8 cellular contexts compared by ENCODE assay signal in the genomic region with DNA sequence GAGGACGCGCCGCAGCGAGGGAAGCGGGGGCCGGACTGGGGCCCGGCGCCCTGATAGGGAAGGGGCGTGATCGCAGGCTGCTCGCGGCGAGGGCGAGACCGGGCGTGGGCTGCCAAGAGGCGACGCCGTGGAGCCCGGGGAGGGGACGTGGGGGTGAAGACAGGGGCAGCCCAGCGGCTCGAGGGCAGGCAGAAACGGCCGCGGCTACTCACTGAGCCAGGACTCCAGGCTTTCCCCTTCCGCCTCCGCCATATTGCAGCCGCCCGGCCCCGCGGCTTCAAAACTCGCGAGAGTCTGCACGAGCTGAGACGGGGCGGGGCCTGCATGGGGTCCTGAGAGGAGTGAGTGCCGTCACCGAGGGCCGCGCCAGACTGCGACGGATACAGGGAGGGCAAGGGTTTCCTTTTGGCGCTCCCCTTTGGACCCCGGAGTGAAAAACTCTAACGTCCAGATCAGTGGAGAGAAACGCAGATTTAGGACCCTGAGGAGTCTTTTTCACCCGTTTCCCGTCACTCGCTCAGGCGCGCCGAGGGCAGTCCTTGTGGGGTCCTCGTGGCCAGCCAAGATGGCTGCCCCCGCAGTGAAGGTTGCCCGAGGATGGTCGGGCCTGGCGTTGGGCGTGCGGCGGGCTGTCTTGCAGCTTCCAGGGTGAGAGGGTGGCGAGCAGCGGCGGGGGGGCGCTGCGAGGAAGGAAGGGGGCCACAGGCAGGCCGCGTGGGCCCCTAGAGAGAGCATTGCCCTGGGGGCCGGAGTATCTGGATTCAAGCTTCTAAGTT. TPM values are rescaled to one million over a fixed set of nuclear protein-coding genes. Genes with fewer than 3 reads are reported as not detected.
DNase-seq lines count a peak whose midpoint lies in the region; ATAC-seq, FAIRE-seq and TF ChIP-seq lines count a peak whose summit lies in the region.

A gene with protein sequence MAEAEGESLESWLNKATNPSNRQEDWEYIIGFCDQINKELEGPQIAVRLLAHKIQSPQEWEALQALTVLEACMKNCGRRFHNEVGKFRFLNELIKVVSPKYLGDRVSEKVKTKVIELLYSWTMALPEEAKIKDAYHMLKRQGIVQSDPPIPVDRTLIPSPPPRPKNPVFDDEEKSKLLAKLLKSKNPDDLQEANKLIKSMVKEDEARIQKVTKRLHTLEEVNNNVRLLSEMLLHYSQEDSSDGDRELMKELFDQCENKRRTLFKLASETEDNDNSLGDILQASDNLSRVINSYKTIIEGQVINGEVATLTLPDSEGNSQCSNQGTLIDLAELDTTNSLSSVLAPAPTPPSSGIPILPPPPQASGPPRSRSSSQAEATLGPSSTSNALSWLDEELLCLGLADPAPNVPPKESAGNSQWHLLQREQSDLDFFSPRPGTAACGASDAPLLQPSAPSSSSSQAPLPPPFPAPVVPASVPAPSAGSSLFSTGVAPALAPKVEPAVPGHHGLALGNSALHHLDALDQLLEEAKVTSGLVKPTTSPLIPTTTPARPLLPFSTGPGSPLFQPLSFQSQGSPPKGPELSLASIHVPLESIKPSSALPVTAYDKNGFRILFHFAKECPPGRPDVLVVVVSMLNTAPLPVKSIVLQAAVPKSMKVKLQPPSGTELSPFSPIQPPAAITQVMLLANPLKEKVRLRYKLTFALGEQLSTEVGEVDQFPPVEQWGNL (minus strand): TSS at position 271 of the 776 bp plus-strand sequence. CDS start 19 bp downstream, at position 252.
A gene (plus strand): TSS at position 544 of the 776 bp plus-strand sequence. CDS start 22 bp downstream, at position 566.

- H3K79me2 ChIP-seq in H1 (ENCODE audit: control insufficient read depth in 1 of 2, insufficient read depth in 2 of 2, low read length in 2 of 2), result peaks cover 12 to 43% of the 10 kb centered on the region in 2 experiments

- H3K4me3 ChIP-seq in HUES48 (ENCODE audit: low read depth, low read length) (peak within 1 kb of the TSS; percentile 100), H1 (ENCODE audit: extremely low read depth in 1 of 4, insufficient read depth in 2 of 4, low read depth in 3 of 4, low read length in 4 of 4) (peak within 1 kb of the TSS; percentile 89 to 99 (median 94))

- no peaks in the 10 kb centered on the region for H3K27me3 ChIP-seq in HUES48 (ENCODE audit: control insufficient read depth, insufficient read depth, low read length)
- no peaks in the 10 kb centered on the region for H3K27me3 ChIP-seq in H1 (replicated peaks in 1 of 4; ENCODE audit: control insufficient read depth in 3 of 4, extremely low read depth in 1 of 4, insufficient read depth in 3 of 4, low read length in 3 of 4)

- peak within 1 kb of the TSS; percentile 95 for H3K18ac ChIP-seq in H1 (ENCODE audit: extremely low read depth, low read length)

- H4K8ac ChIP-seq in H1 (ENCODE audit: extremely low read depth, insufficient read depth, low read length), result peak within 1 kb of the TSS; percentile 99

- H3K9me3 ChIP-seq in HUES48 (ENCODE audit: control insufficient read depth, insufficient read depth, low read length) (no peaks in the 10 kb centered on the region), H1 (ENCODE audit: insufficient read depth in 2 of 2, low read depth in 1 of 2, low read length in 1 of 2) (no peaks in the 10 kb centered on the region)

- peak within 1 kb of the TSS; percentile 23 for H3K4ac ChIP-seq in H1 (replicated peaks; ENCODE audit: insufficient read length, low read depth, low read length)

- H3K27ac ChIP-seq in HUES48 (ENCODE audit: low read depth, low read length), result peak within 1 kb of the TSS; percentile 97
- peak within 1 kb of the TSS; percentile 99 for H3K27ac ChIP-seq in H1 (ENCODE audit: low read depth, low read length)

- ATAC-seq in GM21381 (IDR thresholded peaks at IDR 0.05; ENCODE audit: unreplicated experiment), result peak; percentile 93

- POLR2A ChIA-PET in H1 (lab: Charles Lee; ENCODE audit: partially characterized antibody), result interaction anchor here (0.8 to 4.7 kb wide), 41 partner anchors 9 to 524 kb away, joined by 3 to 62 read pairs (median 4); a partner anchor contains a TSS

- peak; percentile 85 to 92 for TF ChIP-seq POLR2A in H1 (IDR thresholded peaks at IDR 0.05; ENCODE audit: control extremely low read depth in 1 of 2, low read depth in 2 of 2, low read length in 2 of 2)

- TF ChIP-seq RAD21 in H1 (IDR thresholded peaks at IDR 0.05 in 1 of 2, conservative IDR thresholded peaks at IDR 0.05 in 1 of 2; ENCODE audit: low read depth in 2 of 2, low read length in 2 of 2), result no peak

- peaks cover 34% of the 10 kb centered on the region for H3K36me3 ChIP-seq in HUES48 (ENCODE audit: control insufficient read depth, insufficient read depth, low read length)
- peaks cover 12 to 26% (median 24%) of the 10 kb centered on the region in 4 experiments for H3K36me3 ChIP-seq in H1 (ENCODE audit: control insufficient read depth in 2 of 4, insufficient read depth in 4 of 4, low read length in 3 of 4)

- DNase-seq in CMK (ENCODE audit: low read depth) (peak; percentile 79), NOMO-1 treated with dmso at 0.1 percent for 144 hours (lab: John Stamatoyannopoulos, UW; ENCODE audit: unreplicated experiment) (peak; percentile 82), H1 (ENCODE audit: low read depth in 1 of 2, low spot score in 2 of 2) (peak in 1 of 2 experiments; percentile 96), mesenteric fat pad (ENCODE audit: low spot score) (peak; percentile 98)
- DNase-seq in activated CD8-positive, alpha-beta memory T cell treated with anti-CD3 and anti-CD28 coated beads for 48 hours (ENCODE audit: low read depth in 2 of 3, low spot score in 2 of 3), result peak; percentile 87 to 97 (median 89)
- DNase-seq in stimulated activated CD8-positive, alpha-beta memory T cell treated with anti-CD3 and anti-CD28 coated beads, Interleukin-15, amount 100 ng/mL, for 24 hours (ENCODE audit: low read depth), result peak; percentile 77

- H3K56ac ChIP-seq in H1 (replicated peaks; ENCODE audit: insufficient read length, low read depth, low read length), result peak within 1 kb of the TSS; percentile 57

- TF ChIP-seq CTCF in H1 (IDR thresholded peaks at IDR 0.05; ENCODE audit: control extremely low read depth in 1 of 3, insufficient read depth in 1 of 3, low read depth in 1 of 3, low read length in 3 of 3), result no peak

- H2BK20ac ChIP-seq in H1 (ENCODE audit: low read length), result no peak within 1 kb of the TSS

- FAIRE-seq in H1 (lab: Jason Lieb, UNC), result no peak

- peaks cover 6% of the 10 kb centered on the region for H3K4me1 ChIP-seq in HUES48 (ENCODE audit: control insufficient read depth, insufficient read depth, low read length)
- peaks cover 0 to 6% (median 3%) of the 10 kb centered on the region in 4 experiments; a peak in 4 of 7 replicates for H3K4me1 ChIP-seq in H1 (replicated peaks in 1 of 4; ENCODE audit: control insufficient read depth in 3 of 4, insufficient read depth in 4 of 4, low read length in 3 of 4)

- peak within 1 kb of the TSS; percentile 99 for H2BK5ac ChIP-seq in H1 (ENCODE audit: low read depth, low read length)

- no peak within 1 kb of the TSS for H3K14ac ChIP-seq in H1 (ENCODE audit: insufficient read length)

- peak within 1 kb of the TSS; percentile 87; the same call in 1 of the 2 replicates for H2AFZ ChIP-seq in H1 (ENCODE audit: low read length)

- TF ChIP-seq EP300 in H1 (IDR thresholded peaks at IDR 0.05; ENCODE audit: borderline replicate concordance in 1 of 2, low read depth in 2 of 2, low read length in 2 of 2), result no peak

- H2BK15ac ChIP-seq in H1 (ENCODE audit: low read length), result peak within 1 kb of the TSS; percentile 100

- H2AK5ac ChIP-seq in H1 (ENCODE audit: low read depth, low read length), result peak within 1 kb of the TSS; percentile 24; the same call in 1 of the 2 replicates

- H4K5ac ChIP-seq in H1 (ENCODE audit: insufficient read length, low read depth, low read length), result peak within 1 kb of the TSS; percentile 98

- H3K23ac ChIP-seq in H1 (ENCODE audit: insufficient read length), result no peak within 1 kb of the TSS

- peaks cover 9% of the 10 kb centered on the region for H3K79me1 ChIP-seq in H1 (ENCODE audit: low read depth, low read length)

- WGBS in H1 (ENCODE audit: extremely low coverage in 1 of 2, insufficient coverage in 1 of 2, insufficient read length in 1 of 2, insufficient replicate concordance in 2 of 2, low coverage in 1 of 2, low lambda C conversion rate in 2 of 2, missing lambda C conversion rate in 1 of 2), 2 experiments, result 1% methylated on average over 40 of the region's 69 CpGs; no CpG with 5 or more reads in 1 of the 2 experiments

- H3K4me2 ChIP-seq in H1 (ENCODE audit: insufficient read depth in 1 of 2, low read depth in 2 of 2, low read length in 2 of 2), result peak within 1 kb of the TSS; percentile 84 to 94

- H3K9ac ChIP-seq in HUES48 (ENCODE audit: low read depth, low read length) (peak within 1 kb of the TSS; percentile 99), H1 (replicated peaks in 1 of 4; ENCODE audit: extremely low read depth in 1 of 4, low read depth in 3 of 4, low read length in 3 of 4) (peak within 1 kb of the TSS; percentile 98 to 100 (median 98))

- CTCF ChIA-PET in H1 (lab: Charles Lee; ENCODE audit: partially characterized antibody), result interaction anchor here (0.7 to 21.2 kb wide), 21 partner anchors 9 to 372 kb away, joined by 3 to 369 read pairs (median 4); a partner anchor contains a TSS

- H2BK120ac ChIP-seq in H1 (replicated peaks; ENCODE audit: low read depth, low read length), result peak within 1 kb of the TSS; percentile 30

- H2BK12ac ChIP-seq in H1 (ENCODE audit: low read depth, low read length), result peak within 1 kb of the TSS; percentile 95; the same call in 1 of the 2 replicates

- peak within 1 kb of the TSS; percentile 97 for H4K91ac ChIP-seq in H1 (replicated peaks; ENCODE audit: insufficient read length, low read length)

- peaks cover 0 to 6% of the 10 kb centered on the region in 2 experiments for H4K20me1 ChIP-seq in H1 (replicated peaks in 1 of 2; ENCODE audit: control insufficient read depth in 1 of 2, insufficient read depth in 2 of 2, low read length in 2 of 2)

- peaks cover 12% of the 10 kb centered on the region for H3K23me2 ChIP-seq in H1 (ENCODE audit: low read depth, low read length)

RNA-seq across cellular contexts. Expression of the first gene that starts in this region (rescaled TPM):
- total RNA-seq in H1 (2021; fragmentation: NEBNext Ultra II Directional; extraction: Animal tissue kit (Norgen Biotek cat#: 25700)), result 54.2 and 60.0 TPM in 2 replicates
- 40.6 and 53.8 TPM in 2 replicates for polyA plus RNA-seq in H1 (2011; rRNA removed)
- polyA plus RNA-seq in H1 (2011; cell fraction: cytosol; rRNA removed), result 33.2 TPM
- 198 TPM for polyA plus RNA-seq in H1 (2011; cell fraction: nucleus; rRNA removed)
- 46.1 to 56.0 TPM (median 51.1 TPM) in 4 replicates for polyA plus RNA-seq in H1 (2012, experiment 1 of 2)
- polyA plus RNA-seq in H1 (2012, experiment 2 of 2), result 34.9 TPM
- 29.5 TPM for polyA plus RNA-seq in H1 (2013, experiment 1 of 2)
- polyA plus RNA-seq in H1 (2013, experiment 2 of 2), result 29.5 TPM
- polyA minus RNA-seq in H1 (2011; rRNA and poly(A)+ RNA removed), result 68.7 and 69.3 TPM in 2 replicates
- 27.2 TPM for polyA minus RNA-seq in H1 (2011; cell fraction: cytosol; rRNA and poly(A)+ RNA removed)
- 63.3 TPM for polyA minus RNA-seq in H1 (2011; cell fraction: nucleus; rRNA and poly(A)+ RNA removed)
- total RNA-seq in mesenteric fat pad, result 42.8 TPM

RNA-seq across cellular contexts. Expression of the second gene that starts in this region (rescaled TPM):
- total RNA-seq in H1 (2021; fragmentation: NEBNext Ultra II Directional; extraction: Animal tissue kit (Norgen Biotek cat#: 25700)), result 75.5 and 79.4 TPM in 2 replicates
- 53.9 and 63.4 TPM in 2 replicates for polyA plus RNA-seq in H1 (2011; rRNA removed)
- polyA plus RNA-seq in H1 (2011; cell fraction: cytosol; rRNA removed), result 88.1 TPM
- 48.6 TPM for polyA plus RNA-seq in H1 (2011; cell fraction: nucleus; rRNA removed)
- 85.8 to 103 TPM (median 95.2 TPM) in 4 replicates for polyA plus RNA-seq in H1 (2012, experiment 1 of 2)
- 53.8 TPM for polyA plus RNA-seq in H1 (2012, experiment 2 of 2)
- 58.9 TPM for polyA plus RNA-seq in H1 (2013, experiment 1 of 2)
- 58.5 TPM for polyA plus RNA-seq in H1 (2013, experiment 2 of 2)
- 60.9 and 63.9 TPM in 2 replicates for polyA minus RNA-seq in H1 (2011; rRNA and poly(A)+ RNA removed)
- polyA minus RNA-seq in H1 (2011; cell fraction: cytosol; rRNA and poly(A)+ RNA removed), result 31.1 TPM
- 38.1 TPM for polyA minus RNA-seq in H1 (2011; cell fraction: nucleus; rRNA and poly(A)+ RNA removed)
- total RNA-seq in mesenteric fat pad, result 45.7 TPM
